In the genomic region with DNA sequence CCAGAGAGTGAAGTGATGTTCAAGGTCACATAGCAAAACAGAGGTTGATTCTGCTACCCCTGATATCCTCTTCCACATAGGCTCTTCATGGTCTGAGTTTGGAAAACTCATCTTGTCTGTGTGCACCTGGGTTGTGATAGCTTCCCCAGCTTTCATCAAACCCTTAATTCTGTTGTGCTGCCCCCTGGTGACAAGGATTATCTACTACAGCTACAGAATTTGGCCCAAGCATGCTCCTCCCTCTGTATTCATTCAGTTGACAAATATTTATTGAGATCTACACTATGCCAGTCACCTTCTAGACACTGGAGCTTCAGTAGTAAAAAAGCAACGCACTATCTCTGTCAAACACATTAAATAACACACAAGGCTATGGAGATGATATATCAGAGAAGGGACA, we compare ENCODE assay signal across 8 cellular contexts. TPM values are rescaled to one million over a fixed set of nuclear protein-coding genes. Genes with fewer than 3 reads are reported as not detected.
A peak's percentile ranks its signal among the peaks of the same experiment; 100 is the strongest.
DNase-seq lines count a peak whose midpoint lies in the region; ATAC-seq and TF ChIP-seq lines count a peak whose summit lies in the region.

No MANE protein-coding gene starts in this region.

- intact Hi-C loops in Right ventricle myocardium superior (cut with DNase I): loop anchor here (5.0 kb wide), 1 partner anchor 107 kb away; no protein-coding TSS in a partner anchor
- intact Hi-C loops in cardiac septum (cut with DNase I): loop anchor here (5.0 kb wide), 1 partner anchor 107 kb away; no protein-coding TSS in a partner anchor

- H4K20me1 ChIP-seq in SU-DHL-6 (ENCODE audit: low read depth, low read length): no peaks in the 10 kb centered on the region

- no peak overlapping the region for H3K9ac ChIP-seq in SU-DHL-6 (ENCODE audit: low read length)

- in situ Hi-C loops in astrocyte of the spinal cord (cut with HindIII; ENCODE audit: low sequenced_read_pairs): no loop called here

- TF ChIP-seq CTCF in SU-DHL-6 (IDR thresholded peaks at IDR 0.05; ENCODE audit: insufficient read depth, low read length, poor library complexity, severe bottlenecking) (peak; percentile 44), astrocyte of the spinal cord (IDR thresholded peaks at IDR 0.05; ENCODE audit: low read depth, low read length) (peak; percentile 65)

- H3K36me3 ChIP-seq in SU-DHL-6 (ENCODE audit: low read length): no peaks in the 10 kb centered on the region

- no peaks in the 10 kb centered on the region for H3K79me2 ChIP-seq in SU-DHL-6 (ENCODE audit: insufficient read depth, low read length)

- H3K9me3 ChIP-seq in SU-DHL-6 (ENCODE audit: insufficient read depth, low read length): no peaks in the 10 kb centered on the region

- DNase-seq in Right ventricle myocardium superior (no peak), cardiac septum (ENCODE audit: low spot score) (no peak), NAMALWA (ENCODE audit: low spot score) (peak; percentile 83), astrocyte of the spinal cord (ENCODE audit: low read depth, low spot score) (peak; percentile 66), iPS-NIHi7 (ENCODE audit: extremely low spot score) (peak; percentile 77)
- peak; percentile 5 to 65 (median 18) for DNase-seq in stimulated activated CD4-positive, alpha-beta T cell treated with anti-CD3 and anti-CD28 coated beads, Interleukin-12 subunit alpha, Interleukin-12 subunit beta, amount 100 ng/mL, for 48 hours (ENCODE audit: low read depth in 2 of 3, low spot score in 1 of 3)

- H3K4me3 ChIP-seq in SU-DHL-6 (ENCODE audit: insufficient read depth, low read length, poor library complexity, severe bottlenecking): no peak overlapping the region
- no peak overlapping the region for H3K4me3 ChIP-seq in astrocyte of the spinal cord (ENCODE audit: low read depth, low read length)

- no peak overlapping the region for H3K4me2 ChIP-seq in SU-DHL-6 (ENCODE audit: low read depth, low read length, poor library complexity, severe bottlenecking)

- peak; percentile 79 for ATAC-seq in Right ventricle myocardium superior (ENCODE audit: poor library complexity)
- ATAC-seq in HG02571 (IDR thresholded peaks at IDR 0.05; ENCODE audit: unreplicated experiment): peak; percentile 54

- H3F3A ChIP-seq in SU-DHL-6 (ENCODE audit: insufficient read depth): no peaks in the 10 kb centered on the region

- H2AFZ ChIP-seq in SU-DHL-6 (ENCODE audit: low read depth, low read length, severe bottlenecking): no peak overlapping the region

- no peak overlapping the region for H3K27ac ChIP-seq in SU-DHL-6 (ENCODE audit: low read depth, low read length)

- no peaks in the 10 kb centered on the region for H3K9me2 ChIP-seq in SU-DHL-6 (replicated peaks; ENCODE audit: insufficient read depth, low read length)

- H3K27me3 ChIP-seq in SU-DHL-6 (ENCODE audit: low read length): no peaks in the 10 kb centered on the region; the same call in 1 of the 2 replicates

RNA-seq across cellular contexts. Expression of gene SMPDL3A, which starts 50.4 kb away (rescaled TPM):
- total RNA-seq in Right ventricle myocardium superior: 3.7 TPM
- 2.6 TPM for total RNA-seq in cardiac septum

RNA-seq across cellular contexts. Expression of gene FABP7, which starts 60.0 kb away (rescaled TPM):
- total RNA-seq in Right ventricle myocardium superior (not detected), cardiac septum (not detected)

Comparison
In these comparisons a context has a peak if more than half of its experiments do, and no peak if none do; other contexts are left out.
1. DNase-seq: peak in NAMALWA (single experiment), astrocyte of the spinal cord (single experiment), iPS-NIHi7 (single experiment) and stimulated activated CD4-positive, alpha-beta T cell treated with anti-CD3 and anti-CD28 coated beads, Interleukin-12 subunit alpha, Interleukin-12 subunit beta, amount 100 ng/mL, for 48 hours (3 of 3); none in Right ventricle myocardium superior (single experiment) and cardiac septum (single experiment).